In genomic region chr4:40685300-40685699, GRCh38 we compare ENCODE assay signal across 18 cellular contexts. TPM values are rescaled to one million over a fixed set of nuclear protein-coding genes. Genes with fewer than 3 reads are reported as not detected.
DNase-seq lines count a peak whose midpoint lies in the region; ATAC-seq and TF ChIP-seq lines count a peak whose summit lies in the region.
"Had no signal": no experiment of that assay in that cellular context is flagged by ENCODE, and none has a peak within 500 bp of the region (broad histone marks: within the 10 kb centered on the region; RNA-seq: fewer than 3 reads in every experiment).

No MANE protein-coding gene starts in this region.

- no peaks in the 10 kb centered on the region for H3K4me1 ChIP-seq in HEK293 (ENCODE audit: control insufficient read depth, insufficient read depth, low read length)
- no peaks in the 10 kb centered on the region; a peak in 2 of 4 replicates for H3K4me1 ChIP-seq in SK-N-SH (ENCODE audit: control insufficient read depth in 1 of 2, insufficient read depth in 2 of 2, low read depth in 1 of 2, low read length in 1 of 2)
- H3K4me1 ChIP-seq: gastrocnemius medialis, upper lobe of right lung had no signal

- H3K79me2 ChIP-seq in SK-N-SH (ENCODE audit: insufficient read depth), result no peaks in the 10 kb centered on the region

- DNase-seq in SK-N-SH, result no peak
- DNase-seq in fibroblast of gingiva (ENCODE audit: low read depth), result peak; percentile 14
- DNase-seq in skeletal muscle cell (ENCODE audit: low read depth), result peak; percentile 12
- no peak for DNase-seq in NCI-H1092 treated with DMSO at 0.1 percent for 48 hours (lab: John Stamatoyannopoulos, UW)
- DNase-seq in T-helper 17 cell, result no peak
- DNase-seq in NCI-H2029 treated with DMSO at 0.1 percent for 48 hours (lab: John Stamatoyannopoulos, UW), result no peak
- DNase-seq in GM13977 (ENCODE audit: low spot score), result no peak
- DNase-seq: activated CD4-positive, alpha-beta T cell treated with anti-CD3 and anti-CD28 coated beads, Interleukin-2, amount 10 ng/mL, durations not matched to agents 7 days and 5 days; activated naive CD8-positive, alpha-beta T cell treated with anti-CD3 and anti-CD28 coated beads, Interleukin-2, amount 50 U/mL, for 24 hours; dorsolateral prefrontal cortex; gastrocnemius medialis; mesendoderm; NCI-H748 treated with DMSO at 0.1 percent for 48 hours; RPMI8226; stimulated activated CD4-positive, alpha-beta T cell treated with anti-CD3 and anti-CD28 coated beads, Interleukin-4, amount 100 ng/mL, for 4 hours; upper lobe of right lung had no signal

- H3K27me3 ChIP-seq in SK-N-SH (ENCODE audit: insufficient read depth), result no peaks in the 10 kb centered on the region
- H3K27me3 ChIP-seq: dorsolateral prefrontal cortex, gastrocnemius medialis, neural progenitor cell, upper lobe of right lung had no signal

- H3K9me3 ChIP-seq in HEK293 (ENCODE audit: control insufficient read depth, insufficient read depth, low read depth, low read length), result no peaks in the 10 kb centered on the region
- no peaks in the 10 kb centered on the region for H3K9me3 ChIP-seq in SK-N-SH
- H3K9me3 ChIP-seq in T-helper 17 cell (ENCODE audit: control insufficient read depth, low read length, poor library complexity, severe bottlenecking), result no peaks in the 10 kb centered on the region
- H3K9me3 ChIP-seq: gastrocnemius medialis, upper lobe of right lung had no signal

- no peak overlapping the region for H3K9ac ChIP-seq in SK-N-SH
- H3K9ac ChIP-seq: neural progenitor cell had no signal

- H3K27me3 Mint-ChIP-seq in T-helper 17 cell, result no peaks in the 10 kb centered on the region

- no peak for ATAC-seq in T-helper 17 cell
- ATAC-seq: activated naive CD8-positive, alpha-beta T cell treated with anti-CD3 and anti-CD28 coated beads, Interleukin-2, amount 50 U/mL, for 24 hours; gastrocnemius medialis; upper lobe of right lung had no signal

- H3K4me3 ChIP-seq in HEK293 (ENCODE audit: low read depth, low read length) (no peak overlapping the region), SK-N-SH (ENCODE audit: low read depth in 2 of 2, low read length in 1 of 2) (no peak overlapping the region), skeletal muscle cell (ENCODE audit: low read depth, low read length) (no peak overlapping the region)
- H3K4me3 ChIP-seq: dorsolateral prefrontal cortex, gastrocnemius medialis, neural progenitor cell, upper lobe of right lung had no signal

- H3K9me2 ChIP-seq in SK-N-SH, result no peaks in the 10 kb centered on the region

- no peak for TF ChIP-seq EP300 in SK-N-SH (IDR thresholded peaks at IDR 0.05; ENCODE audit: borderline replicate concordance in 1 of 2, low read depth in 1 of 2, low read length in 1 of 2)

- H3K27ac ChIP-seq in HEK293 (ENCODE audit: extremely low read depth, low read depth, low read length) (no peak overlapping the region), SK-N-SH (ENCODE audit: low read depth in 2 of 2, low read length in 1 of 2) (no peak overlapping the region)
- H3K27ac ChIP-seq: dorsolateral prefrontal cortex, gastrocnemius medialis, neural progenitor cell, upper lobe of right lung had no signal

- H3K36me3 Mint-ChIP-seq in T-helper 17 cell (ENCODE audit: low read depth), result no peaks in the 10 kb centered on the region
- H3K36me3 Mint-ChIP-seq: neural progenitor cell had no signal

- TF ChIP-seq CTCF in HEK293 (tag by site-specific recombination; IDR thresholded peaks at IDR 0.05) (no peak), SK-N-SH (IDR thresholded peaks at IDR 0.05) (no peak), GM13977 (IDR thresholded peaks at IDR 0.05; ENCODE audit: extremely low read depth, insufficient read depth, missing control alignments) (no peak)

- POLR2A ChIA-PET in HEK293 (lab: Yijun Ruan, JAX) (no interaction called here), SK-N-SH (lab: Yijun Ruan, JAX) (no interaction called here)

- H4K20me1 ChIP-seq in SK-N-SH (ENCODE audit: insufficient read depth), result no peaks in the 10 kb centered on the region

- WGBS in SK-N-SH (ENCODE audit: low lambda C conversion rate), result 89% methylated on average over 3 of the region's 3 CpGs

- H3K36me3 ChIP-seq in HEK293 (ENCODE audit: control insufficient read depth in 2 of 2, insufficient read depth in 1 of 2, low read length in 2 of 2), result no peaks in the 10 kb centered on the region
- H3K36me3 ChIP-seq in SK-N-SH (replicated peaks in 1 of 2; ENCODE audit: control insufficient read depth in 1 of 2, insufficient read depth in 2 of 2, low read length in 1 of 2), result no peaks in the 10 kb centered on the region
- H3K36me3 ChIP-seq: gastrocnemius medialis, neural progenitor cell, upper lobe of right lung had no signal

- TF ChIP-seq RAD21 in SK-N-SH (IDR thresholded peaks at IDR 0.05; ENCODE audit: low read length), result no peak

- in situ Hi-C loops in GM13977 (cut with MboI; ENCODE audit: low pct_unique_long_range_greater_than_20kb, low sequenced_read_pairs, unreplicated experiment), result no loop called here

- H3F3A ChIP-seq in SK-N-SH (replicated peaks; ENCODE audit: insufficient read depth), result no peaks in the 10 kb centered on the region

- H2AFZ ChIP-seq in SK-N-SH (ENCODE audit: low read depth), result no peak overlapping the region; the same call in 1 of the 2 replicates
- H2AFZ ChIP-seq: neural progenitor cell had no signal

- CTCF ChIA-PET in HEK293 (lab: Yijun Ruan, JAX), result interaction anchor here (0.6 kb wide), 2 partner anchors 11 to 20 kb away, joined by 3 to 4 read pairs; no protein-coding TSS in a partner anchor
- CTCF ChIA-PET in SK-N-SH (lab: Yijun Ruan, JAX), result no interaction called here

- H3K27ac Mint-ChIP-seq in T-helper 17 cell, result no peak overlapping the region
- H3K27ac Mint-ChIP-seq: activated CD4-positive, alpha-beta T cell treated with anti-CD3 and anti-CD28 coated beads, Interleukin-2, amount 10 ng/mL, durations not matched to agents 7 days and 5 days; activated naive CD8-positive, alpha-beta T cell treated with anti-CD3 and anti-CD28 coated beads, Interleukin-2, amount 50 U/mL, for 24 hours; neural progenitor cell had no signal

- no peak overlapping the region for H3K4me2 ChIP-seq in SK-N-SH
- H3K4me2 ChIP-seq: neural progenitor cell had no signal

- no peaks in the 10 kb centered on the region for H3K4me1 Mint-ChIP-seq in T-helper 17 cell

- H3K4me3 Mint-ChIP-seq in T-helper 17 cell, result no peak overlapping the region
- H3K4me3 Mint-ChIP-seq: activated CD4-positive, alpha-beta T cell treated with anti-CD3 and anti-CD28 coated beads, Interleukin-2, amount 10 ng/mL, durations not matched to agents 7 days and 5 days; activated naive CD8-positive, alpha-beta T cell treated with anti-CD3 and anti-CD28 coated beads, Interleukin-2, amount 50 U/mL, for 24 hours; neural progenitor cell had no signal

TF ChIP-seq in HEK293, 187 proteins besides CTCF, POLR2A, EP300 and RAD21:
- no peak for TF ChIP-seq ZNF768 (tag by site-specific recombination; IDR thresholded peaks at IDR 0.05)
- TF ChIP-seq SP7 (tag by site-specific recombination; IDR thresholded peaks at IDR 0.05), result peak; percentile 67

TF ChIP-seq in SK-N-SH, 30 proteins besides CTCF, POLR2A, EP300 and RAD21:
- TF ChIP-seq ZBTB33 (IDR thresholded peaks at IDR 0.05; ENCODE audit: borderline replicate concordance, low read depth) (no peak), CHD2 (IDR thresholded peaks at IDR 0.05; ENCODE audit: low read length, partially characterized antibody) (no peak), GABPA (IDR thresholded peaks at IDR 0.05; ENCODE audit: low read depth) (no peak), POLR2AphosphoS5 (IDR thresholded peaks at IDR 0.05; ENCODE audit: low read depth, low read length) (no peak), JUND (IDR thresholded peaks at IDR 0.05) (peak; percentile 51), USF1 (IDR thresholded peaks at IDR 0.05; ENCODE audit: borderline replicate concordance, low read depth) (peak; percentile 69; the same call in 1 of the 2 replicates), GATA2 (CRISPR knock-in tag; IDR thresholded peaks at IDR 0.05) (no peak), MXI1 (IDR thresholded peaks at IDR 0.05; ENCODE audit: low read depth, low read length) (no peak), FOSL2 (IDR thresholded peaks at IDR 0.05; ENCODE audit: borderline replicate concordance, low read depth) (peak; percentile 46; the same call in 1 of the 2 replicates)

RNA-seq across cellular contexts. Expression of gene RBM47, which starts 55.6 kb away (rescaled TPM):
- polyA plus RNA-seq in SK-N-SH (2012; rRNA removed), result 4.7 and 6.8 TPM in 2 replicates
- polyA plus RNA-seq in SK-N-SH (2012; cell fraction: cytosol; rRNA removed), result 3.9 and 4.6 TPM in 2 replicates
- polyA plus RNA-seq in SK-N-SH (2012; cell fraction: nucleus; rRNA removed), result 4.1 and 7.9 TPM in 2 replicates
- total RNA-seq in T-helper 17 cell, result 1 to 10 TPM in 1 of 2 donors, under 1 TPM in 1; 0.91 to 3.4 TPM

Comparison
In these comparisons a context has a peak if more than half of its experiments do, and no peak if none do; other contexts are left out.
1. DNase-seq: peak in fibroblast of gingiva (single experiment) and skeletal muscle cell (single experiment); none in SK-N-SH (single experiment), NCI-H1092 treated with DMSO at 0.1 percent for 48 hours (single experiment), T-helper 17 cell (0 of 3), NCI-H2029 treated with DMSO at 0.1 percent for 48 hours (single experiment) and GM13977 (single experiment).